12 cellular contexts compared by ENCODE assay signal in genomic region chr20:48910360-48910781, GRCh38. TPM values are rescaled to one million over a fixed set of nuclear protein-coding genes. Genes with fewer than 3 reads are reported as not detected.
DNase-seq lines count a peak whose midpoint lies in the region; ATAC-seq lines count a peak whose summit lies in the region.
"Had no signal": no experiment of that assay in that cellular context is flagged by ENCODE, and none has a peak within 500 bp of the region (broad histone marks: within the 10 kb centered on the region; RNA-seq: fewer than 3 reads in every experiment).

No MANE protein-coding gene starts in this region.

- CTCF ChIA-PET in naive thymus-derived CD4-positive, alpha-beta T cell (lab: Charles Lee), result interaction anchor here (1.4 kb wide), 1 partner anchor 11 kb away, joined by 3 read pairs; no protein-coding TSS in a partner anchor

- ATAC-seq in central memory CD8-positive, alpha-beta T cell (replicated peaks; ENCODE audit: extremely low read depth, poor library complexity, severe bottlenecking), result peak; percentile 86
- peak; percentile 91 for ATAC-seq in naive thymus-derived CD4-positive, alpha-beta T cell
- no peak for ATAC-seq in HG03457 (IDR thresholded peaks at IDR 0.05; ENCODE audit: unreplicated experiment)

- POLR2A ChIA-PET in naive thymus-derived CD4-positive, alpha-beta T cell (lab: Charles Lee), result no interaction called here

- H3K4me3 ChIP-seq in naive thymus-derived CD4-positive, alpha-beta T cell (ENCODE audit: low read length), result no peak overlapping the region
- H3K4me3 ChIP-seq: HAP-1 had no signal

- no peak overlapping the region for H3K27ac Mint-ChIP-seq in central memory CD8-positive, alpha-beta T cell (ENCODE audit: low read depth)
- H3K27ac Mint-ChIP-seq in naive thymus-derived CD4-positive, alpha-beta T cell, result peak overlapping the region in 1 of 9 donors; percentile 5

- no peaks in the 10 kb centered on the region for H3K36me3 ChIP-seq in naive thymus-derived CD4-positive, alpha-beta T cell (ENCODE audit: control insufficient read depth in 2 of 3, insufficient read depth in 3 of 3, low read length in 3 of 3)
- H3K36me3 ChIP-seq: HAP-1 had no signal

- intact Hi-C loops in naive thymus-derived CD4-positive, alpha-beta T cell (cut with micrococcal nuclease), result no loop called here

- H3K27me3 Mint-ChIP-seq in central memory CD8-positive, alpha-beta T cell, result peaks cover 18% of the 10 kb centered on the region
- peaks cover 0 to 9% (median 5%) of the 10 kb centered on the region in 5 donors for H3K27me3 Mint-ChIP-seq in naive thymus-derived CD4-positive, alpha-beta T cell

- DNase-seq in GF-D8 (lab: John Stamatoyannopoulos, UW) (peak; percentile 95), NOMO-1 treated with dmso at 0.1 percent for 144 hours (lab: John Stamatoyannopoulos, UW; ENCODE audit: unreplicated experiment) (peak; percentile 63), kidney tubule cell (ENCODE audit: low spot score) (no peak), NCI-H446 (lab: John Stamatoyannopoulos, UW) (no peak), NAMALWA (ENCODE audit: low spot score) (no peak)
- peak in 1 of 2 donors; percentile 41 for DNase-seq in central memory CD8-positive, alpha-beta T cell (ENCODE audit: low spot score in 2 of 2)
- no peak for DNase-seq in naive thymus-derived CD4-positive, alpha-beta T cell
- DNase-seq: amniotic stem cell, NCI-H524 treated with DMSO at 0.1 percent for 48 hours, small intestine had no signal

- H3K9me3 ChIP-seq in naive thymus-derived CD4-positive, alpha-beta T cell (ENCODE audit: control insufficient read depth in 2 of 3, low read length in 3 of 3), result no peaks in the 10 kb centered on the region
- H3K9me3 ChIP-seq: HAP-1 had no signal

- H3K4me1 ChIP-seq in naive thymus-derived CD4-positive, alpha-beta T cell (ENCODE audit: control insufficient read depth in 2 of 2, insufficient read depth in 2 of 2, low read length in 2 of 2), result peaks cover 0 to 5% of the 10 kb centered on the region in 2 donors
- H3K4me1 ChIP-seq: HAP-1 had no signal

- H3K36me3 Mint-ChIP-seq in central memory CD8-positive, alpha-beta T cell (ENCODE audit: insufficient read depth), result peaks cover 2% of the 10 kb centered on the region
- H3K36me3 Mint-ChIP-seq in naive thymus-derived CD4-positive, alpha-beta T cell, result peaks cover 0 to 9% (median 3%) of the 10 kb centered on the region in 5 donors

- no peak overlapping the region for H3K4me3 Mint-ChIP-seq in central memory CD8-positive, alpha-beta T cell
- H3K4me3 Mint-ChIP-seq in naive thymus-derived CD4-positive, alpha-beta T cell, result no peak overlapping the region

- no peaks in the 10 kb centered on the region for H3K4me1 Mint-ChIP-seq in central memory CD8-positive, alpha-beta T cell
- peaks cover 0 to 8% (median 0%) of the 10 kb centered on the region in 7 donors for H3K4me1 Mint-ChIP-seq in naive thymus-derived CD4-positive, alpha-beta T cell

- H3K9me3 Mint-ChIP-seq in central memory CD8-positive, alpha-beta T cell, result no peaks in the 10 kb centered on the region
- peaks cover 0 to 13% (median 3%) of the 10 kb centered on the region in 11 donors for H3K9me3 Mint-ChIP-seq in naive thymus-derived CD4-positive, alpha-beta T cell

- H3K27ac ChIP-seq in naive thymus-derived CD4-positive, alpha-beta T cell (ENCODE audit: low read depth, low read length), result no peak overlapping the region

- H3K27me3 ChIP-seq in naive thymus-derived CD4-positive, alpha-beta T cell (ENCODE audit: control insufficient read depth in 2 of 2, insufficient read depth in 2 of 2, low read length in 2 of 2), result no peaks in the 10 kb centered on the region

RNA-seq across cellular contexts. Expression of gene ARFGEF2, which starts 11.1 kb away (rescaled TPM):
- 10 to 100 TPM; 24.2 to 33.5 (median 30.1) TPM for total RNA-seq in naive thymus-derived CD4-positive, alpha-beta T cell
- polyA plus RNA-seq in naive thymus-derived CD4-positive, alpha-beta T cell, result 10 to 100 TPM; 10.1 to 12.0 TPM

Comparison
In these comparisons a context has a peak if more than half of its experiments do, and no peak if none do; other contexts are left out.
1. DNase-seq: peak in GF-D8 (single experiment) and NOMO-1 treated with dmso at 0.1 percent for 144 hours (single experiment); none in naive thymus-derived CD4-positive, alpha-beta T cell (0 of 9), kidney tubule cell (single experiment), NCI-H446 (0 of 2) and NAMALWA (single experiment).